ENCODE assay signal across 2 cellular contexts in genomic region chr5:168985454-168985853, GRCh38.
TF ChIP-seq lines count a peak whose summit lies in the region.

No MANE protein-coding gene starts in this region.

TF ChIP-seq in GM23338, 12 proteins besides CTCF, POLR2A, EP300 and RAD21 (continued from another document):
- TF ChIP-seq REST (IDR thresholded peaks at IDR 0.05; ENCODE audit: unreplicated experiment) (no peak), CREB1 (CRISPR knock-in tag; IDR thresholded peaks at IDR 0.05; ENCODE audit: low read depth) (no peak)

TF ChIP-seq in WTC11, 78 proteins besides CTCF, POLR2A, EP300 and RAD21 (continued from another document):
- TF ChIP-seq AR (CRISPR knock-in tag; IDR thresholded peaks at IDR 0.05) (no peak), RELA (CRISPR knock-in tag; IDR thresholded peaks at IDR 0.05; ENCODE audit: borderline replicate concordance) (no peak), ZNF532 (CRISPR knock-in tag; IDR thresholded peaks at IDR 0.05; ENCODE audit: borderline replicate concordance) (0 out of 2 replicates have a peak, but pooled peaks have one; percentile 20), USF1 (CRISPR knock-in tag; IDR thresholded peaks at IDR 0.05) (peak; percentile 45; the same call in 1 of the 2 replicates)
